In genomic region chr10:80323298-80323697, GRCh38 we compare ENCODE assay signal across 22 cellular contexts. TPM values are rescaled to one million over a fixed set of nuclear protein-coding genes. Genes with fewer than 3 reads are reported as not detected.
"Had no signal": no experiment of that assay in that cellular context is flagged by ENCODE, and none has a peak within 500 bp of the region (broad histone marks: within the 10 kb centered on the region; RNA-seq: fewer than 3 reads in every experiment).

No MANE protein-coding gene starts in this region.

- H3K4me3 Mint-ChIP-seq: activated B cell treated with CpG ODN at 0.5 μM for 24 hours; activated CD4-positive, alpha-beta memory T cell treated with anti-CD3 and anti-CD28 coated beads, Interleukin-2, amount 10 ng/mL, durations not matched to agents 7 days and 5 days; activated naive CD4-positive, alpha-beta T cell treated with anti-CD3 and anti-CD28 coated beads, Interleukin-2, amount 10 ng/mL, durations not matched to agents 7 days and 5 days; activated naive CD8-positive, alpha-beta T cell treated with anti-CD3 and anti-CD28 coated beads for 36 hours; activated T-cell treated with anti-CD3 and anti-CD28 coated beads, Interleukin-2, amount 50 U/mL, for 4 hours; activated T-helper 17 cell treated with anti-CD3 and anti-CD28 coated beads, Interleukin-2, amount 50 U/mL, for 72 hours; T-helper 1 cell treated with Interleukin-12 subunit alpha and Interleukin-12 subunit beta and Interleukin-4 antibody, amounts not matched to agents 30 μg/mL and 1 μg/mL, for 36 hours had no signal

- H3K4me1 ChIP-seq: breast epithelium had no signal

- H3K27ac Mint-ChIP-seq: activated B cell treated with CpG ODN at 0.5 μM for 24 hours; activated CD4-positive, alpha-beta memory T cell treated with anti-CD3 and anti-CD28 coated beads, Interleukin-2, amount 10 ng/mL, durations not matched to agents 7 days and 5 days; activated naive CD4-positive, alpha-beta T cell treated with anti-CD3 and anti-CD28 coated beads, Interleukin-2, amount 10 ng/mL, durations not matched to agents 7 days and 5 days; activated naive CD8-positive, alpha-beta T cell treated with anti-CD3 and anti-CD28 coated beads for 36 hours; activated T-helper 17 cell treated with anti-CD3 and anti-CD28 coated beads, Interleukin-2, amount 50 U/mL, for 72 hours; T-helper 1 cell treated with Interleukin-12 subunit alpha and Interleukin-12 subunit beta and Interleukin-4 antibody, amounts not matched to agents 30 μg/mL and 1 μg/mL, for 36 hours had no signal

- H3K36me3 Mint-ChIP-seq: activated naive CD4-positive, alpha-beta T cell treated with anti-CD3 and anti-CD28 coated beads, Interleukin-2, amount 10 ng/mL, durations not matched to agents 7 days and 5 days; activated naive CD8-positive, alpha-beta T cell treated with anti-CD3 and anti-CD28 coated beads for 36 hours had no signal

- DNase-seq: activated B cell treated with CpG ODN at 0.5 μM for 24 hours; activated CD4-positive, alpha-beta memory T cell treated with anti-CD3 and anti-CD28 coated beads, Interleukin-2, amount 10 ng/mL, durations not matched to agents 7 days and 5 days; activated CD4-positive, alpha-beta T cell treated with anti-CD3 and anti-CD28 coated beads for 1 hour; activated CD4-positive, alpha-beta T cell treated with anti-CD3 and anti-CD28 coated beads, Interleukin-2, amount 50 U/mL, for 1 hour; activated gamma-delta T cell treated with Interleukin-2 at 50 U/mL for 16 hours; activated naive CD4-positive, alpha-beta T cell treated with anti-CD3 and anti-CD28 coated beads, Interleukin-2, amount 10 ng/mL, durations not matched to agents 7 days and 5 days; activated naive CD8-positive, alpha-beta T cell treated with anti-CD3 and anti-CD28 coated beads for 36 hours; activated T-cell treated with anti-CD3 and anti-CD28 coated beads, Interleukin-2, amount 50 U/mL, for 4 hours; caudate nucleus; MG63; NCI-H1105; NCI-H146; NCI-H187 treated with DMSO at 0.1 percent for 48 hours; NCI-H2081 treated with DMSO at 0.1 percent for 48 hours; PC-3; T-helper 9 cell had no signal

- H3K9me3 ChIP-seq: breast epithelium, MG63 had no signal

- H3K4me2 ChIP-seq: KMS-11 had no signal

- H3K9ac ChIP-seq: KMS-11 had no signal

- H3K4me1 Mint-ChIP-seq: activated B cell treated with CpG ODN at 0.5 μM for 24 hours; activated CD4-positive, alpha-beta memory T cell treated with anti-CD3 and anti-CD28 coated beads, Interleukin-2, amount 10 ng/mL, durations not matched to agents 7 days and 5 days; activated naive CD4-positive, alpha-beta T cell treated with anti-CD3 and anti-CD28 coated beads, Interleukin-2, amount 10 ng/mL, durations not matched to agents 7 days and 5 days; activated T-helper 17 cell treated with anti-CD3 and anti-CD28 coated beads, Interleukin-2, amount 50 U/mL, for 72 hours had no signal

- ATAC-seq: activated T-helper 17 cell treated with anti-CD3 and anti-CD28 coated beads, Interleukin-2, amount 50 U/mL, for 72 hours; PC-3 had no signal

- H3K9me3 Mint-ChIP-seq: activated B cell treated with CpG ODN at 0.5 μM for 24 hours; activated CD4-positive, alpha-beta memory T cell treated with anti-CD3 and anti-CD28 coated beads, Interleukin-2, amount 10 ng/mL, durations not matched to agents 7 days and 5 days; activated naive CD4-positive, alpha-beta T cell treated with anti-CD3 and anti-CD28 coated beads, Interleukin-2, amount 10 ng/mL, durations not matched to agents 7 days and 5 days; activated naive CD8-positive, alpha-beta T cell treated with anti-CD3 and anti-CD28 coated beads for 36 hours; activated T-cell treated with anti-CD3 and anti-CD28 coated beads, Interleukin-2, amount 50 U/mL, for 4 hours; activated T-helper 17 cell treated with anti-CD3 and anti-CD28 coated beads, Interleukin-2, amount 50 U/mL, for 72 hours; T-helper 1 cell treated with Interleukin-12 subunit alpha and Interleukin-12 subunit beta and Interleukin-4 antibody, amounts not matched to agents 30 μg/mL and 1 μg/mL, for 36 hours had no signal

- H3K4me3 ChIP-seq: breast epithelium, MG63 had no signal

- H3K27me3 ChIP-seq: breast epithelium had no signal

- H3K27ac ChIP-seq: KMS-11 had no signal

- H3K27me3 Mint-ChIP-seq: activated naive CD8-positive, alpha-beta T cell treated with anti-CD3 and anti-CD28 coated beads for 36 hours had no signal

- H3K36me3 ChIP-seq: breast epithelium, MG63 had no signal

RNA-seq across cellular contexts. Expression of gene DYDC1, which starts 33.3 kb away (rescaled TPM):
- total RNA-seq: activated B cell treated with CpG ODN at 0.5 μM for 24 hours; activated CD4-positive, alpha-beta memory T cell treated with anti-CD3 and anti-CD28 coated beads, Interleukin-2, amount 10 ng/mL, durations not matched to agents 7 days and 5 days; activated naive CD8-positive, alpha-beta T cell treated with anti-CD3 and anti-CD28 coated beads for 36 hours; activated T-cell treated with anti-CD3 and anti-CD28 coated beads, Interleukin-2, amount 50 U/mL, for 4 hours; activated T-helper 17 cell treated with anti-CD3 and anti-CD28 coated beads, Interleukin-2, amount 50 U/mL, for 72 hours; breast epithelium; cerebellum; PC-3; SK-MEL-5 had no signal

RNA-seq across cellular contexts. Expression of gene DYDC2, which starts 33.3 kb away (rescaled TPM):
- total RNA-seq: activated B cell treated with CpG ODN at 0.5 μM for 24 hours; activated CD4-positive, alpha-beta memory T cell treated with anti-CD3 and anti-CD28 coated beads, Interleukin-2, amount 10 ng/mL, durations not matched to agents 7 days and 5 days; activated T-cell treated with anti-CD3 and anti-CD28 coated beads, Interleukin-2, amount 50 U/mL, for 4 hours; activated T-helper 17 cell treated with anti-CD3 and anti-CD28 coated beads, Interleukin-2, amount 50 U/mL, for 72 hours; PC-3 had no signal

RNA-seq across cellular contexts. Expression of gene MAT1A, which starts 33.8 kb away (rescaled TPM):
- total RNA-seq: activated B cell treated with CpG ODN at 0.5 μM for 24 hours; activated CD4-positive, alpha-beta memory T cell treated with anti-CD3 and anti-CD28 coated beads, Interleukin-2, amount 10 ng/mL, durations not matched to agents 7 days and 5 days; activated naive CD8-positive, alpha-beta T cell treated with anti-CD3 and anti-CD28 coated beads for 36 hours; activated T-helper 17 cell treated with anti-CD3 and anti-CD28 coated beads, Interleukin-2, amount 50 U/mL, for 72 hours; cerebellum; PC-3 had no signal
